ENCODE assay signal across 1 cellular context in genomic region chr12:575948-576612, GRCh38.
TF ChIP-seq lines count a peak whose summit lies in the region.

No MANE protein-coding gene starts in this region.

TF ChIP-seq in K562, 482 proteins besides CTCF, POLR2A, EP300 and RAD21 (continued from another document and continues in another):
- TF ChIP-seq RNF2 (IDR thresholded peaks at IDR 0.05) (peak; percentile 49; the same call in 1 of the 2 replicates), CAMTA2 (CRISPR knock-in tag; conservative IDR thresholded peaks at IDR 0.05) (no peak), KDM2B (CRISPR knock-in tag; IDR thresholded peaks at IDR 0.05) (no peak), ZBED1 (IDR thresholded peaks at IDR 0.05) (no peak), SMARCC2 (IDR thresholded peaks at IDR 0.05; ENCODE audit: low read depth) (no peak), MAFF (IDR thresholded peaks at IDR 0.05; ENCODE audit: low read length) (no peak), MLX (CRISPR knock-in tag; conservative IDR thresholded peaks at IDR 0.05) (no peak), ZNF395 (CRISPR knock-in tag; IDR thresholded peaks at IDR 0.05) (peak; percentile 81; the same call in 1 of the 2 replicates), ZNF41 (CRISPR knock-in tag; conservative IDR thresholded peaks at IDR 0.05) (no peak), PTRF (tag; IDR thresholded peaks at IDR 0.05) (no peak), ARID4B (CRISPR knock-in tag; IDR thresholded peaks at IDR 0.05) (no peak), PHB2 (IDR thresholded peaks at IDR 0.05; ENCODE audit: low read depth) (no peak), HDAC8 (tag; IDR thresholded peaks at IDR 0.05) (0 out of 2 replicates have a peak, but pooled peaks have one; percentile 24), ZNF316 (IDR thresholded peaks at IDR 0.05) (no peak), ATF4 (CRISPR knock-in tag; IDR thresholded peaks at IDR 0.05) (0 out of 2 replicates have a peak, but pooled peaks have one; percentile 29), HNRNPH1 (optimal IDR thresholded peaks at IDR 0.05; ENCODE audit: low read depth, low read length) (no peak), MYNN (IDR thresholded peaks at IDR 0.05) (no peak), MYNN (CRISPR knock-in tag; IDR thresholded peaks at IDR 0.05) (no peak), RFX1 (IDR thresholded peaks at IDR 0.05) (no peak), ELK1 (CRISPR knock-in tag; IDR thresholded peaks at IDR 0.05) (no peak), ZNF431 (CRISPR knock-in tag; IDR thresholded peaks at IDR 0.05) (no peak), CEBPG (CRISPR knock-in tag; IDR thresholded peaks at IDR 0.05) (no peak), CEBPG (tag; conservative IDR thresholded peaks at IDR 0.05 in 1 of 2, IDR thresholded peaks at IDR 0.05 in 1 of 2) (no peak), FOS (IDR thresholded peaks at IDR 0.05; ENCODE audit: extremely low read depth, insufficient read length) (no peak), ZNF347 (CRISPR knock-in tag; IDR thresholded peaks at IDR 0.05; ENCODE audit: low read depth) (no peak), FOXJ3 (CRISPR knock-in tag; IDR thresholded peaks at IDR 0.05) (no peak), PTBP1 (IDR thresholded peaks at IDR 0.05; ENCODE audit: low read depth, low read length) (no peak), TAF9B (IDR thresholded peaks at IDR 0.05; ENCODE audit: partially characterized antibody) (no peak), ZNF512 (tag; IDR thresholded peaks at IDR 0.05) (no peak), TEAD4 (IDR thresholded peaks at IDR 0.05; ENCODE audit: low read length) (no peak), TEAD4 (CRISPR knock-in tag; IDR thresholded peaks at IDR 0.05; ENCODE audit: borderline replicate concordance) (no peak), KHSRP (IDR thresholded peaks at IDR 0.05) (no peak), HES1 (IDR thresholded peaks at IDR 0.05; ENCODE audit: low read depth) (no peak), ZMIZ1 (IDR thresholded peaks at IDR 0.05; ENCODE audit: low read depth in 2 of 2, low read length in 2 of 2) (no peak), DACH1 (IDR thresholded peaks at IDR 0.05; ENCODE audit: partially characterized antibody) (no peak), E2F4 (CRISPR knock-in tag; IDR thresholded peaks at IDR 0.05; ENCODE audit: low read depth) (no peak), NR4A1 (CRISPR knock-in tag; IDR thresholded peaks at IDR 0.05) (no peak), NR4A1 (tag; IDR thresholded peaks at IDR 0.05) (peak; percentile 70), MBD1 (CRISPR knock-in tag; IDR thresholded peaks at IDR 0.05) (no peak), DPF2 (IDR thresholded peaks at IDR 0.05) (no peak), ZC3H11A (IDR thresholded peaks at IDR 0.05; ENCODE audit: low read depth, low read length) (no peak), ZFP30 (CRISPR knock-in tag; IDR thresholded peaks at IDR 0.05; ENCODE audit: borderline replicate concordance) (no peak), SIN3A (IDR thresholded peaks at IDR 0.05; ENCODE audit: borderline replicate concordance in 2 of 2, control insufficient read depth in 1 of 2, low read depth in 2 of 2, low read length in 2 of 2) (no peak), SOX6 (IDR thresholded peaks at IDR 0.05) (peak; percentile 40; the same call in 1 of the 2 replicates), DLX4 (CRISPR knock-in tag; IDR thresholded peaks at IDR 0.05) (no peak), TCF3 (CRISPR knock-in tag; IDR thresholded peaks at IDR 0.05) (no peak), ZFP1 (CRISPR knock-in tag; IDR thresholded peaks at IDR 0.05) (no peak), SUPT5H (IDR thresholded peaks at IDR 0.05) (no peak)
